17 cellular contexts compared by ENCODE assay signal in genomic region chr2:148173168-148173567, GRCh38.
DNase-seq lines count a peak whose midpoint lies in the region; ATAC-seq, FAIRE-seq and TF ChIP-seq lines count a peak whose summit lies in the region.
"Had no signal": no experiment of that assay in that cellular context is flagged by ENCODE, and none has a peak within 500 bp of the region (broad histone marks: within the 10 kb centered on the region; RNA-seq: fewer than 3 reads in every experiment).

No MANE protein-coding gene starts in this region.

- H3K4me1 ChIP-seq in kidney (ENCODE audit: control insufficient read depth in 1 of 2, insufficient read depth in 1 of 2, low read depth in 1 of 2, low read length in 2 of 2) (no peaks in the 10 kb centered on the region), prostate gland (replicated peaks) (no peaks in the 10 kb centered on the region)

- intact Hi-C loops in kidney (cut with DNase I) (no loop called here), prostate gland (cut with DNase I) (no loop called here)

- H3K27me3 Mint-ChIP-seq in stimulated activated naive B cell treated with anti-CD40 and anti-IgM and Interleukin-4, amounts not matched to agents 10 μg/mL and 1 μg/mL and 100 μg/mL, for 72 hours, result no peaks in the 10 kb centered on the region
- no peaks in the 10 kb centered on the region for H3K27me3 Mint-ChIP-seq in stimulated activated naive CD8-positive, alpha-beta T cell treated with anti-CD3 and anti-CD28 coated beads, Interleukin-15, amount 100 ng/mL, for 72 hours
- H3K27me3 Mint-ChIP-seq: CD4-positive, alpha-beta memory T cell had no signal

- H3K4me3 ChIP-seq in kidney (ENCODE audit: low read length in 2 of 2) (no peak overlapping the region), prostate gland (no peak overlapping the region)
- H3K4me3 ChIP-seq: GM23248 had no signal

- DNase-seq in GM12891 (ENCODE audit: insufficient read length, low spot score) (no peak), GM12892 (ENCODE audit: insufficient read length) (no peak), kidney (peak; percentile 42), prostate gland (ENCODE audit: low spot score) (no peak)
- no peak for DNase-seq in stimulated activated naive B cell treated with anti-CD40 and anti-IgM and Interleukin-4, amounts not matched to agents 10 μg/mL and 1 μg/mL and 100 μg/mL, for 72 hours
- DNase-seq in stimulated activated naive CD8-positive, alpha-beta T cell treated with anti-CD3 and anti-CD28 coated beads, Interleukin-15, amount 100 ng/mL, for 72 hours, result no peak
- DNase-seq: C1 segment of cervical spinal cord; Calu3; CD4-positive, alpha-beta memory T cell; COR-L47; DMS53; DMS79 treated with DMSO at 0.1 percent for 48 hours; GF-D8; GM23248; H9 had no signal

- no peak overlapping the region for H3K4me3 Mint-ChIP-seq in stimulated activated naive B cell treated with anti-CD40 and anti-IgM and Interleukin-4, amounts not matched to agents 10 μg/mL and 1 μg/mL and 100 μg/mL, for 72 hours
- no peak overlapping the region for H3K4me3 Mint-ChIP-seq in stimulated activated naive CD8-positive, alpha-beta T cell treated with anti-CD3 and anti-CD28 coated beads, Interleukin-15, amount 100 ng/mL, for 72 hours
- H3K4me3 Mint-ChIP-seq: CD4-positive, alpha-beta memory T cell; H9 had no signal

- ATAC-seq in stimulated activated naive B cell treated with anti-CD40 and anti-IgM and Interleukin-4, amounts not matched to agents 10 μg/mL and 1 μg/mL and 100 μg/mL, for 72 hours (replicated peaks), result no peak
- ATAC-seq in stimulated activated naive CD8-positive, alpha-beta T cell treated with anti-CD3 and anti-CD28 coated beads, Interleukin-15, amount 100 ng/mL, for 72 hours, result no peak
- ATAC-seq: HCT116 had no signal

- no peaks in the 10 kb centered on the region for H3K4me1 Mint-ChIP-seq in stimulated activated naive B cell treated with anti-CD40 and anti-IgM and Interleukin-4, amounts not matched to agents 10 μg/mL and 1 μg/mL and 100 μg/mL, for 72 hours
- H3K4me1 Mint-ChIP-seq in stimulated activated naive CD8-positive, alpha-beta T cell treated with anti-CD3 and anti-CD28 coated beads, Interleukin-15, amount 100 ng/mL, for 72 hours, result no peaks in the 10 kb centered on the region
- H3K4me1 Mint-ChIP-seq: CD4-positive, alpha-beta memory T cell; H9 had no signal

- no peak overlapping the region for H3K9ac ChIP-seq in kidney (ENCODE audit: low read length in 2 of 2)
- H3K9ac ChIP-seq: GM23248 had no signal

- peaks cover 11 to 24% of the 10 kb centered on the region in 2 donors for H3K36me3 Mint-ChIP-seq in stimulated activated naive B cell treated with anti-CD40 and anti-IgM and Interleukin-4, amounts not matched to agents 10 μg/mL and 1 μg/mL and 100 μg/mL, for 72 hours

- H3K27ac Mint-ChIP-seq in stimulated activated naive B cell treated with anti-CD40 and anti-IgM and Interleukin-4, amounts not matched to agents 10 μg/mL and 1 μg/mL and 100 μg/mL, for 72 hours, result peak overlapping the region; percentile 20
- no peak overlapping the region for H3K27ac Mint-ChIP-seq in stimulated activated naive CD8-positive, alpha-beta T cell treated with anti-CD3 and anti-CD28 coated beads, Interleukin-15, amount 100 ng/mL, for 72 hours
- H3K27ac Mint-ChIP-seq: CD4-positive, alpha-beta memory T cell had no signal

- TF ChIP-seq POLR2A in GM12891 (IDR thresholded peaks at IDR 0.05; ENCODE audit: low read depth, low read length) (no peak), GM12892 (IDR thresholded peaks at IDR 0.05; ENCODE audit: low read depth, low read length) (no peak), prostate gland (IDR thresholded peaks at IDR 0.05) (no peak)

- TF ChIP-seq CTCF in kidney (IDR thresholded peaks at IDR 0.05; ENCODE audit: borderline replicate concordance, extremely low read depth, insufficient read depth) (no peak), prostate gland (IDR thresholded peaks at IDR 0.05) (no peak)

- H3K9me3 ChIP-seq in kidney (ENCODE audit: control insufficient read depth in 1 of 2, low read length in 2 of 2), result no peaks in the 10 kb centered on the region
- no peaks in the 10 kb centered on the region for H3K9me3 ChIP-seq in prostate gland

- peaks cover 0 to 2% of the 10 kb centered on the region in 2 donors for H3K9me3 Mint-ChIP-seq in stimulated activated naive B cell treated with anti-CD40 and anti-IgM and Interleukin-4, amounts not matched to agents 10 μg/mL and 1 μg/mL and 100 μg/mL, for 72 hours
- peaks cover 0 to 3% of the 10 kb centered on the region in 2 donors for H3K9me3 Mint-ChIP-seq in stimulated activated naive CD8-positive, alpha-beta T cell treated with anti-CD3 and anti-CD28 coated beads, Interleukin-15, amount 100 ng/mL, for 72 hours
- H3K9me3 Mint-ChIP-seq: H9 had no signal

- H3K27ac ChIP-seq in kidney (ENCODE audit: low read depth in 2 of 2, low read length in 2 of 2) (no peak overlapping the region), prostate gland (no peak overlapping the region)
- H3K27ac ChIP-seq: GM23248 had no signal

- H3K27me3 ChIP-seq in prostate gland (replicated peaks; ENCODE audit: insufficient read depth), result no peaks in the 10 kb centered on the region

- no peaks in the 10 kb centered on the region for H3K36me3 ChIP-seq in kidney (ENCODE audit: control insufficient read depth in 1 of 2, insufficient read depth in 2 of 2, low read length in 2 of 2)
- no peaks in the 10 kb centered on the region for H3K36me3 ChIP-seq in prostate gland

- FAIRE-seq in GM12891 (lab: Jason Lieb, UNC) (no peak), GM12892 (lab: Jason Lieb, UNC) (peak; percentile 14), kidney (lab: Jason Lieb, UNC) (no peak)
- FAIRE-seq: GM19239 had no signal

- WGBS in prostate gland, result 97% methylated on average over 12 of the region's 12 CpGs

TF ChIP-seq in GM12891, 5 proteins besides CTCF, POLR2A, EP300 and RAD21:
- TF ChIP-seq POLR2AphosphoS5 (IDR thresholded peaks at IDR 0.05; ENCODE audit: low read depth, low read length), result no peak
- TF ChIP-seq POU2F2 (IDR thresholded peaks at IDR 0.05; ENCODE audit: low read depth, low read length), result 0 out of 2 replicates have a peak, but pooled peaks have one; percentile 18
